Comparison of ENCODE assay signal across 1 cellular context in genomic region chr17:2853722-2854580, GRCh38.
TF ChIP-seq lines count a peak whose summit lies in the region.

No MANE protein-coding gene starts in this region.

TF ChIP-seq in HepG2, 621 proteins besides CTCF, POLR2A, EP300 and RAD21 (continued from another document):
- TF ChIP-seq ATF7 (IDR thresholded peaks at IDR 0.05) = no peak
- no peak for TF ChIP-seq ATF7 (CRISPR knock-in tag; IDR thresholded peaks at IDR 0.05)
- TF ChIP-seq RNF219 (CRISPR knock-in tag; IDR thresholded peaks at IDR 0.05) = no peak
- TF ChIP-seq HMG20A (CRISPR knock-in tag; IDR thresholded peaks at IDR 0.05; ENCODE audit: borderline replicate concordance) = no peak
- no peak for TF ChIP-seq ZNF768 (CRISPR knock-in tag; IDR thresholded peaks at IDR 0.05)
- TF ChIP-seq NFRKB (IDR thresholded peaks at IDR 0.05) = no peak
- no peak for TF ChIP-seq ETV6 (CRISPR knock-in tag; conservative IDR thresholded peaks at IDR 0.05)
- TF ChIP-seq PATZ1 (CRISPR knock-in tag; IDR thresholded peaks at IDR 0.05) = no peak
- TF ChIP-seq ZNF780A (CRISPR knock-in tag; IDR thresholded peaks at IDR 0.05) = no peak
- TF ChIP-seq MEIS2 (CRISPR knock-in tag; IDR thresholded peaks at IDR 0.05) = no peak
- no peak for TF ChIP-seq NCOR1 (IDR thresholded peaks at IDR 0.05; ENCODE audit: borderline replicate concordance, low read length)
- no peak for TF ChIP-seq CAMTA2 (CRISPR knock-in tag; IDR thresholded peaks at IDR 0.05; ENCODE audit: borderline replicate concordance)
- TF ChIP-seq ZNF777 (CRISPR knock-in tag; IDR thresholded peaks at IDR 0.05) = 0 out of 2 replicates have a peak, but pooled peaks have one; percentile 2
- TF ChIP-seq ZNF687 (CRISPR knock-in tag; IDR thresholded peaks at IDR 0.05) = peak; percentile 41; the same call in 1 of the 2 replicates
- no peak for TF ChIP-seq ZBTB7B (CRISPR knock-in tag; IDR thresholded peaks at IDR 0.05)
- no peak for TF ChIP-seq TGIF2 (CRISPR knock-in tag; IDR thresholded peaks at IDR 0.05)
- TF ChIP-seq MLXIP (CRISPR knock-in tag; IDR thresholded peaks at IDR 0.05; ENCODE audit: borderline replicate concordance) = no peak
- TF ChIP-seq ZFP36L1 (CRISPR knock-in tag; IDR thresholded peaks at IDR 0.05) = no peak
- TF ChIP-seq PITX1 (CRISPR knock-in tag; IDR thresholded peaks at IDR 0.05) = no peak
- TF ChIP-seq CEBPZ (IDR thresholded peaks at IDR 0.05; ENCODE audit: low read length) = no peak
- TF ChIP-seq ZNF7 (CRISPR knock-in tag; IDR thresholded peaks at IDR 0.05) = no peak
- TF ChIP-seq HES4 (CRISPR knock-in tag; IDR thresholded peaks at IDR 0.05; ENCODE audit: borderline replicate concordance) = no peak
- TF ChIP-seq ZNF800 (CRISPR knock-in tag; IDR thresholded peaks at IDR 0.05) = peak; percentile 94
- no peak for TF ChIP-seq ZNF460 (CRISPR knock-in tag; IDR thresholded peaks at IDR 0.05; ENCODE audit: borderline replicate concordance)
